5 cellular contexts compared by ENCODE assay signal in genomic region chr19:21908066-21908465, GRCh38.
"Had no signal": no experiment of that assay in that cellular context is flagged by ENCODE, and none has a peak within 500 bp of the region (broad histone marks: within the 10 kb centered on the region; RNA-seq: fewer than 3 reads in every experiment).

No MANE protein-coding gene starts in this region.

- H3K27ac ChIP-seq: HL-60 had no signal

- DNase-seq: IMR-90, KBM-7, KG1 had no signal

- H3K4me3 ChIP-seq: K562 had no signal
